18 cellular contexts compared by ENCODE assay signal in the genomic region with DNA sequence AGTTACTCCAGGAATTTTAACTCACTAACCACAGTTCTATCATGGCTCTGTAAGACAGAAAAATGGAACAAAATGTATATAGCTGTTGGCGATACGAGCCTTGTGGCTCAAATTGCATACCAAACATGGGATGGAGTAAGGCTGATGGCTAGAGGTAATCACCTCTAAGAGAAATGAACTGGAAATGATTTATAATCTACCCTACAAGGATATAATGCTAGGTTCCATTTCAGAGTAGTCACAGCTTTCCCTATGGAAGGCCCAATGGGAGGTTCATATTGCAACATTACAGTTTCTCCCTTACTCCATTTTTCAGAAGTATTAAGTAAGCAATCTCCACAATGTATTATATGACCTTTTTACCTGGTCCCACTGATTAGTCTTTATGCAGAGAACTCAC.
DNase-seq lines count a peak whose midpoint lies in the region; TF ChIP-seq lines count a peak whose summit lies in the region.
"Had no signal": no experiment of that assay in that cellular context is flagged by ENCODE, and none has a peak within 500 bp of the region (broad histone marks: within the 10 kb centered on the region; RNA-seq: fewer than 3 reads in every experiment).

No MANE protein-coding gene starts in this region.

- H3K27ac Mint-ChIP-seq in type B pancreatic cell (peak overlapping the region; percentile 48), neural progenitor cell (no peak overlapping the region)
- no peak overlapping the region for H3K27ac Mint-ChIP-seq in activated CD4-positive, alpha-beta T cell treated with anti-CD3 and anti-CD28 coated beads, Interleukin-2, amount 10 ng/mL, durations not matched to agents 24 days and 14 days
- H3K27ac Mint-ChIP-seq in activated T-helper 1 cell treated with anti-CD3 and anti-CD28 coated beads, Interleukin-12 subunit alpha, Interleukin-12 subunit beta, Interleukin-2, Interleukin-4 antibody, amounts not matched to agents 30 ng/mL and 10 ng/mL and 1 ng/mL, durations not matched to agents 14 hours and 24 hours and 36 hours, result no peak overlapping the region

- H3K4me3 Mint-ChIP-seq in type B pancreatic cell (no peak overlapping the region), neural progenitor cell (no peak overlapping the region)
- H3K4me3 Mint-ChIP-seq in activated CD4-positive, alpha-beta T cell treated with anti-CD3 and anti-CD28 coated beads, Interleukin-2, amount 10 ng/mL, durations not matched to agents 24 days and 14 days, result no peak overlapping the region
- H3K4me3 Mint-ChIP-seq in activated T-helper 1 cell treated with anti-CD3 and anti-CD28 coated beads, Interleukin-12 subunit alpha, Interleukin-12 subunit beta, Interleukin-2, Interleukin-4 antibody, amounts not matched to agents 30 ng/mL and 10 ng/mL and 1 ng/mL, durations not matched to agents 14 hours and 24 hours and 36 hours, result no peak overlapping the region

- H3K79me2 ChIP-seq in neural progenitor cell (ENCODE audit: low read depth), result no peaks in the 10 kb centered on the region

- H3K27me3 Mint-ChIP-seq in type B pancreatic cell (no peaks in the 10 kb centered on the region), neural progenitor cell (ENCODE audit: insufficient read depth, low read depth) (no peaks in the 10 kb centered on the region)
- no peaks in the 10 kb centered on the region for H3K27me3 Mint-ChIP-seq in activated CD4-positive, alpha-beta T cell treated with anti-CD3 and anti-CD28 coated beads, Interleukin-2, amount 10 ng/mL, durations not matched to agents 24 days and 14 days
- H3K27me3 Mint-ChIP-seq in activated T-helper 1 cell treated with anti-CD3 and anti-CD28 coated beads, Interleukin-12 subunit alpha, Interleukin-12 subunit beta, Interleukin-2, Interleukin-4 antibody, amounts not matched to agents 30 ng/mL and 10 ng/mL and 1 ng/mL, durations not matched to agents 14 hours and 24 hours and 36 hours (ENCODE audit: insufficient read depth), result no peaks in the 10 kb centered on the region

- peaks cover 12% of the 10 kb centered on the region for H3K4me1 Mint-ChIP-seq in type B pancreatic cell (ENCODE audit: unreplicated experiment)
- H3K4me1 Mint-ChIP-seq in neural progenitor cell, result peaks cover 3% of the 10 kb centered on the region
- peaks cover 4% of the 10 kb centered on the region for H3K4me1 Mint-ChIP-seq in activated CD4-positive, alpha-beta T cell treated with anti-CD3 and anti-CD28 coated beads, Interleukin-2, amount 10 ng/mL, durations not matched to agents 24 days and 14 days
- H3K4me1 Mint-ChIP-seq in activated T-helper 1 cell treated with anti-CD3 and anti-CD28 coated beads, Interleukin-12 subunit alpha, Interleukin-12 subunit beta, Interleukin-2, Interleukin-4 antibody, amounts not matched to agents 30 ng/mL and 10 ng/mL and 1 ng/mL, durations not matched to agents 14 hours and 24 hours and 36 hours (ENCODE audit: low read depth), result peaks cover 9% of the 10 kb centered on the region

- H3K36me3 Mint-ChIP-seq in type B pancreatic cell (peaks cover 22% of the 10 kb centered on the region), neural progenitor cell (no peaks in the 10 kb centered on the region)
- peaks cover 22% of the 10 kb centered on the region for H3K36me3 Mint-ChIP-seq in activated CD4-positive, alpha-beta T cell treated with anti-CD3 and anti-CD28 coated beads, Interleukin-2, amount 10 ng/mL, durations not matched to agents 24 days and 14 days (ENCODE audit: low read depth)
- peaks cover 14% of the 10 kb centered on the region for H3K36me3 Mint-ChIP-seq in activated T-helper 1 cell treated with anti-CD3 and anti-CD28 coated beads, Interleukin-12 subunit alpha, Interleukin-12 subunit beta, Interleukin-2, Interleukin-4 antibody, amounts not matched to agents 30 ng/mL and 10 ng/mL and 1 ng/mL, durations not matched to agents 14 hours and 24 hours and 36 hours (ENCODE audit: low read depth)

- H3K27me3 ChIP-seq in neural progenitor cell, result no peaks in the 10 kb centered on the region
- H3K27me3 ChIP-seq: BLaER1 treated with 17β-estradiol and CSF1 and Interleukin-3, amounts not matched to agents 10 nM and 100 nM; SJSA1 had no signal

- in situ Hi-C loops in astrocyte of the cerebellum (cut with HindIII; ENCODE audit: low sequenced_read_pairs), result no loop called here

- no peaks in the 10 kb centered on the region for H3K9me3 Mint-ChIP-seq in type B pancreatic cell
- no peaks in the 10 kb centered on the region for H3K9me3 Mint-ChIP-seq in neural progenitor cell
- no peaks in the 10 kb centered on the region for H3K9me3 Mint-ChIP-seq in activated CD4-positive, alpha-beta T cell treated with anti-CD3 and anti-CD28 coated beads, Interleukin-2, amount 10 ng/mL, durations not matched to agents 24 days and 14 days
- no peaks in the 10 kb centered on the region for H3K9me3 Mint-ChIP-seq in activated T-helper 1 cell treated with anti-CD3 and anti-CD28 coated beads, Interleukin-12 subunit alpha, Interleukin-12 subunit beta, Interleukin-2, Interleukin-4 antibody, amounts not matched to agents 30 ng/mL and 10 ng/mL and 1 ng/mL, durations not matched to agents 14 hours and 24 hours and 36 hours

- no peak overlapping the region for H3K4me2 ChIP-seq in neural progenitor cell
- H3K4me2 ChIP-seq: BLaER1 treated with 17β-estradiol and CSF1 and Interleukin-3, amounts not matched to agents 10 nM and 100 nM had no signal

- no peak overlapping the region for H3K4me3 ChIP-seq in astrocyte of the cerebellum (ENCODE audit: low read depth, low read length)
- no peak overlapping the region for H3K4me3 ChIP-seq in neural progenitor cell
- H3K4me3 ChIP-seq: BLaER1 treated with 17β-estradiol and CSF1 and Interleukin-3, amounts not matched to agents 10 nM and 100 nM; GM23248; SJSA1 had no signal

- no peak for TF ChIP-seq CTCF in astrocyte of the cerebellum (IDR thresholded peaks at IDR 0.05; ENCODE audit: low read depth, low read length, missing control alignments)
- TF ChIP-seq CTCF in type B pancreatic cell (conservative IDR thresholded peaks at IDR 0.05), result no peak
- no peak for TF ChIP-seq CTCF in neural progenitor cell (IDR thresholded peaks at IDR 0.05)

- H4K20me1 ChIP-seq in neural progenitor cell (ENCODE audit: low read depth), result no peaks in the 10 kb centered on the region

- no peaks in the 10 kb centered on the region for H3K9me3 ChIP-seq in neural progenitor cell (ENCODE audit: low read depth)
- H3K9me3 ChIP-seq: BLaER1 treated with 17β-estradiol and CSF1 and Interleukin-3, amounts not matched to agents 10 nM and 100 nM; SJSA1 had no signal

- peaks cover 32% of the 10 kb centered on the region for H3F3A ChIP-seq in neural progenitor cell (ENCODE audit: low read depth)

- H2AFZ ChIP-seq in neural progenitor cell (replicated peaks), result no peak overlapping the region
- H2AFZ ChIP-seq: GM23248 had no signal

- peak; percentile 2 to 58 (median 40) for DNase-seq in NCI-H1417 (lab: John Stamatoyannopoulos, UW)
- DNase-seq in NCI-H1417 treated with DMSO at 0.1 percent for 48 hours (lab: John Stamatoyannopoulos, UW), result no peak
- peak; percentile 62 for DNase-seq in NCI-H2171 treated with DMSO at 0.1 percent for 48 hours (lab: John Stamatoyannopoulos, UW)
- DNase-seq in astrocyte of the cerebellum (ENCODE audit: low read depth), result peak; percentile 57
- no peak for DNase-seq in type B pancreatic cell (ENCODE audit: extremely low spot score, unreplicated experiment)
- DNase-seq in neural progenitor cell (ENCODE audit: low spot score), result no peak
- no peak for DNase-seq in activated CD4-positive, alpha-beta T cell treated with anti-CD3 and anti-CD28 coated beads, Interleukin-2, amount 10 ng/mL, durations not matched to agents 24 days and 14 days
- no peak for DNase-seq in activated T-helper 1 cell treated with anti-CD3 and anti-CD28 coated beads, Interleukin-12 subunit alpha, Interleukin-12 subunit beta, Interleukin-2, Interleukin-4 antibody, amounts not matched to agents 30 ng/mL and 10 ng/mL and 1 ng/mL, durations not matched to agents 14 hours and 24 hours and 36 hours (ENCODE audit: low spot score)
- DNase-seq: DMS53; GM23248; KG1; NCI-H1092; NCI-H1694 treated with DMSO at 0.1 percent for 48 hours; NCI-H524 treated with DMSO at 0.1 percent for 48 hours; NK-92 treated with Interleukin-12 subunit alpha and Interleukin-12 subunit beta, amount 100 ng/mL, for 24 hours had no signal

- no peaks in the 10 kb centered on the region for H3K36me3 ChIP-seq in neural progenitor cell

- intact Hi-C loops in activated CD4-positive, alpha-beta T cell treated with anti-CD3 and anti-CD28 coated beads, Interleukin-2, amount 10 ng/mL, durations not matched to agents 24 days and 14 days (cut with micrococcal nuclease), result no loop called here
- intact Hi-C loops in activated T-helper 1 cell treated with anti-CD3 and anti-CD28 coated beads, Interleukin-12 subunit alpha, Interleukin-12 subunit beta, Interleukin-2, Interleukin-4 antibody, amounts not matched to agents 30 ng/mL and 10 ng/mL and 1 ng/mL, durations not matched to agents 14 hours and 24 hours and 36 hours (cut with micrococcal nuclease), result loop anchor here (5.0 to 10.0 kb wide), 3 partner anchors 289 to 618 kb away; partner anchors contain the start of gene C1orf21

- H3K4me1 ChIP-seq in neural progenitor cell, result peaks cover 39% of the 10 kb centered on the region
- H3K4me1 ChIP-seq: SJSA1 had no signal

- no peak overlapping the region for H3K27ac ChIP-seq in neural progenitor cell
- H3K27ac ChIP-seq: 22Rv1; BLaER1 treated with 17β-estradiol and CSF1 and Interleukin-3, amounts not matched to agents 10 nM and 100 nM; GM23248; SJSA1 had no signal

- H3K9ac ChIP-seq in neural progenitor cell, result no peak overlapping the region
- H3K9ac ChIP-seq: BLaER1 treated with 17β-estradiol and CSF1 and Interleukin-3, amounts not matched to agents 10 nM and 100 nM; GM23248 had no signal

Comparison
In these comparisons a context has a peak if more than half of its experiments do, and no peak if none do; other contexts are left out.
1. DNase-seq: peak in NCI-H1417 (3 of 3), NCI-H2171 treated with DMSO at 0.1 percent for 48 hours (single experiment) and astrocyte of the cerebellum (single experiment); none in NCI-H1417 treated with DMSO at 0.1 percent for 48 hours (single experiment), type B pancreatic cell (single experiment), neural progenitor cell (single experiment), activated CD4-positive, alpha-beta T cell treated with anti-CD3 and anti-CD28 coated beads, Interleukin-2, amount 10 ng/mL, durations not matched to agents 24 days and 14 days (single experiment) and activated T-helper 1 cell treated with anti-CD3 and anti-CD28 coated beads, Interleukin-12 subunit alpha, Interleukin-12 subunit beta, Interleukin-2, Interleukin-4 antibody, amounts not matched to agents 30 ng/mL and 10 ng/mL and 1 ng/mL, durations not matched to agents 14 hours and 24 hours and 36 hours (single experiment).